25 cellular contexts compared by ENCODE assay signal in the genomic region with DNA sequence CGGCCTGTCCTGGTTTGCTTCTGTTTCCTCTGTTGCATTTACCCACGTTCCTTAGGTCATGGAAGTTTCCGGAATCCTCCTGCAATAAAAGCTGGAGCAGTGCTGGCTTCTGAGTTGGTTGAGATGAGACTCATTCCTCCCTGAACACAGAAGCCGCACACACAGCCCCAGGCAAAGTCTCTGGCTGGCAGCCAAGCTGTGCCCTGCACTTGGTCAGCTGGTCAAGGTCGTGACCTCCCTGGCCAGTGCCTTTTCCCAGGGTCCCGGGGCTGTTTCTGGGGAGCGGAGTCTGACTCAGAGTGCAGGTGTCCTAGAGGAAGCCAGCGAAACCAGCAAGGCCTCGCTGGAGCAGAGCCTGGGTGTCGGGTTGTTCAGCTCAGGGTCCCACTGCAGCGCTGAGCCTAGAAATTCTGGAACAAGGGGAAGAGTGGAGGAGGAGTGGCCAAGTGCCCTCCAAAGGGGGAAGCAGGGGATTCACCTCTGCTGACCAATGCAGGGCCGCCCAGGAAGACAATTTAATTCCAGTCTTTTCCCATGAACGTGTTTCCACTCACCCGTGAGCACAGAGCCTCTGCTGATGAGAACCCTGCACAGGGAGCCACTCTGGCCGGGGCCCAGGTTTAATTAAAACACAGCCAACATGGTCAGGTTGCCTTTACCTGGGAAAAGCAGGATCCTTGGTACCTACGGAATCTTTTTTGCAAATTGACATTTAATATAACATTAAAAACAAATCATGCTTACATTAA.
DNase-seq lines count a peak whose midpoint lies in the region; ATAC-seq and TF ChIP-seq lines count a peak whose summit lies in the region.
"Had no signal": no experiment of that assay in that cellular context is flagged by ENCODE, and none has a peak within 500 bp of the region (broad histone marks: within the 10 kb centered on the region; RNA-seq: fewer than 3 reads in every experiment).

No MANE protein-coding gene starts in this region.

- no peaks in the 10 kb centered on the region for H3K4me1 ChIP-seq in PC-3 (ENCODE audit: insufficient read depth, low read length)
- H3K4me1 ChIP-seq: heart left ventricle had no signal

- H3K27me3 Mint-ChIP-seq in nephron (ENCODE audit: low read depth), result peaks cover 50% of the 10 kb centered on the region
- H3K27me3 Mint-ChIP-seq in activated T-helper 1 cell treated with anti-CD3 and anti-CD28 coated beads, Interleukin-12 subunit alpha, Interleukin-12 subunit beta, Interleukin-2, Interleukin-4 antibody, amounts not matched to agents 30 ng/mL and 10 ng/mL and 1 ng/mL, durations not matched to agents 14 hours and 24 hours and 36 hours (ENCODE audit: insufficient read depth), result no peaks in the 10 kb centered on the region

- H3F3A ChIP-seq in PC-3 (ENCODE audit: low read length, unreplicated experiment), result no peaks in the 10 kb centered on the region

- CTCF ChIA-PET in PC-3 (lab: Charles Lee), result no interaction called here

- H3K36me3 ChIP-seq in PC-3 (ENCODE audit: low read depth, low read length), result no peaks in the 10 kb centered on the region
- H3K36me3 ChIP-seq: heart left ventricle had no signal

- peaks cover 6% of the 10 kb centered on the region for H3K9me3 Mint-ChIP-seq in nephron
- H3K9me3 Mint-ChIP-seq in activated T-helper 1 cell treated with anti-CD3 and anti-CD28 coated beads, Interleukin-12 subunit alpha, Interleukin-12 subunit beta, Interleukin-2, Interleukin-4 antibody, amounts not matched to agents 30 ng/mL and 10 ng/mL and 1 ng/mL, durations not matched to agents 14 hours and 24 hours and 36 hours, result no peaks in the 10 kb centered on the region
- H3K9me3 Mint-ChIP-seq: activated naive CD4-positive, alpha-beta T cell treated with anti-CD3 and anti-CD28 coated beads, Interleukin-2, amount 50 U/mL, for 72 hours; activated T-cell treated with anti-CD3 and anti-CD28 coated beads, Interleukin-2, amount 50 U/mL, for 24 hours had no signal

- no peak overlapping the region for H3K4me3 Mint-ChIP-seq in nephron
- H3K4me3 Mint-ChIP-seq in activated T-helper 1 cell treated with anti-CD3 and anti-CD28 coated beads, Interleukin-12 subunit alpha, Interleukin-12 subunit beta, Interleukin-2, Interleukin-4 antibody, amounts not matched to agents 30 ng/mL and 10 ng/mL and 1 ng/mL, durations not matched to agents 14 hours and 24 hours and 36 hours, result no peak overlapping the region
- H3K4me3 Mint-ChIP-seq: activated T-cell treated with anti-CD3 and anti-CD28 coated beads, Interleukin-2, amount 50 U/mL, for 24 hours; CD4-positive, CD25-positive, alpha-beta regulatory T cell; memory B cell; naive thymus-derived CD4-positive, alpha-beta T cell; T-helper 17 cell had no signal

- ATAC-seq in PC-3, result no peak
- no peak for ATAC-seq in GM18505 (IDR thresholded peaks at IDR 0.05; ENCODE audit: unreplicated experiment)
- ATAC-seq: activated naive CD4-positive, alpha-beta T cell treated with anti-CD3 and anti-CD28 coated beads, Interleukin-2, amount 50 U/mL, for 72 hours; HCT116; heart left ventricle; Right ventricle myocardium inferior; T-helper 17 cell had no signal

- H3K4me2 ChIP-seq in PC-3 (ENCODE audit: low read length), result no peak overlapping the region

- no peaks in the 10 kb centered on the region for H4K20me1 ChIP-seq in PC-3 (ENCODE audit: low read length)

- H3K79me2 ChIP-seq in PC-3 (ENCODE audit: low read length), result no peaks in the 10 kb centered on the region

- H3K9ac ChIP-seq in PC-3 (ENCODE audit: low read length), result no peak overlapping the region

- peaks cover 12% of the 10 kb centered on the region; the same call in 1 of the 2 replicates for H3K27me3 ChIP-seq in PC-3 (ENCODE audit: low read length)

- H2AFZ ChIP-seq in PC-3 (ENCODE audit: low read length), result no peak overlapping the region

- BruUV-seq in PC-3 (replicated peaks; lab: Mats Ljungman, UMichigan), result no TSS peak

- H3K4me1 Mint-ChIP-seq in nephron, result peaks cover 33% of the 10 kb centered on the region
- H3K4me1 Mint-ChIP-seq in activated T-helper 1 cell treated with anti-CD3 and anti-CD28 coated beads, Interleukin-12 subunit alpha, Interleukin-12 subunit beta, Interleukin-2, Interleukin-4 antibody, amounts not matched to agents 30 ng/mL and 10 ng/mL and 1 ng/mL, durations not matched to agents 14 hours and 24 hours and 36 hours (ENCODE audit: low read depth), result no peaks in the 10 kb centered on the region
- H3K4me1 Mint-ChIP-seq: memory B cell had no signal

- no peak for TF ChIP-seq POLR2A in GM18505 (IDR thresholded peaks at IDR 0.05; ENCODE audit: borderline replicate concordance, extremely low read depth, insufficient read depth, insufficient read length)

- no peaks in the 10 kb centered on the region for H3K36me3 Mint-ChIP-seq in nephron (ENCODE audit: low read depth)
- no peaks in the 10 kb centered on the region for H3K36me3 Mint-ChIP-seq in activated T-helper 1 cell treated with anti-CD3 and anti-CD28 coated beads, Interleukin-12 subunit alpha, Interleukin-12 subunit beta, Interleukin-2, Interleukin-4 antibody, amounts not matched to agents 30 ng/mL and 10 ng/mL and 1 ng/mL, durations not matched to agents 14 hours and 24 hours and 36 hours (ENCODE audit: low read depth)
- H3K36me3 Mint-ChIP-seq: activated naive CD4-positive, alpha-beta T cell treated with anti-CD3 and anti-CD28 coated beads, Interleukin-2, amount 50 U/mL, for 72 hours; CD4-positive, CD25-positive, alpha-beta regulatory T cell; memory B cell had no signal

- POLR2A ChIA-PET in PC-3 (lab: Charles Lee; ENCODE audit: unreplicated experiment), result no interaction called here

- H3K4me3 ChIP-seq in coronary artery, result no peak overlapping the region
- H3K4me3 ChIP-seq in PC-3 (ENCODE audit: low read length), result no peak overlapping the region
- H3K4me3 ChIP-seq: heart left ventricle had no signal

- H3K27ac ChIP-seq in coronary artery (no peak overlapping the region), PC-3 (ENCODE audit: low read length) (no peak overlapping the region)
- H3K27ac ChIP-seq: heart left ventricle, HL-60, VCaP had no signal

- no peaks in the 10 kb centered on the region for H3K9me3 ChIP-seq in PC-3 (ENCODE audit: low read length)

- H3K9me2 ChIP-seq in PC-3 (replicated peaks; ENCODE audit: low read length), result no peaks in the 10 kb centered on the region

- DNase-seq in A172 (ENCODE audit: low spot score) (peak; percentile 7), HT1080 (ENCODE audit: low read depth) (peak; percentile 34), coronary artery (ENCODE audit: low spot score) (peak; percentile 68), PC-3 (no peak), NCI-H524 (lab: John Stamatoyannopoulos, UW) (no peak)
- DNase-seq in activated T-helper 1 cell treated with anti-CD3 and anti-CD28 coated beads, Interleukin-12 subunit alpha, Interleukin-12 subunit beta, Interleukin-2, Interleukin-4 antibody, amounts not matched to agents 30 ng/mL and 10 ng/mL and 1 ng/mL, durations not matched to agents 14 hours and 24 hours and 36 hours (ENCODE audit: low spot score), result no peak
- DNase-seq: activated CD4-positive, alpha-beta T cell treated with anti-CD3 and anti-CD28 coated beads, Interleukin-2, amount 50 U/mL, for 48 hours; activated T-cell treated with anti-CD3 and anti-CD28 coated beads, Interleukin-2, amount 50 U/mL, for 24 hours; CD4-positive, CD25-positive, alpha-beta regulatory T cell; MV-4-11; naive thymus-derived CD4-positive, alpha-beta T cell; NCI-H1930; NCI-H446; stimulated activated CD8-positive, alpha-beta memory T cell treated with anti-CD3 and anti-CD28 coated beads, Interleukin-4, amount 100 ng/mL, for 48 hours; T-helper 17 cell had no signal

- TF ChIP-seq CTCF in coronary artery (IDR thresholded peaks at IDR 0.05), result no peak
- TF ChIP-seq CTCF in nephron (IDR thresholded peaks at IDR 0.05; ENCODE audit: unreplicated experiment in 3 of 3), result no peak
- no peak for TF ChIP-seq CTCF in PC-3 (conservative IDR thresholded peaks at IDR 0.05; ENCODE audit: low read depth, low read length)

- intact Hi-C loops in activated T-helper 1 cell treated with anti-CD3 and anti-CD28 coated beads, Interleukin-12 subunit alpha, Interleukin-12 subunit beta, Interleukin-2, Interleukin-4 antibody, amounts not matched to agents 30 ng/mL and 10 ng/mL and 1 ng/mL, durations not matched to agents 14 hours and 24 hours and 36 hours (cut with micrococcal nuclease), result no loop called here
- intact Hi-C loops in PC-3 (cut with micrococcal nuclease), result no loop called here

- peak overlapping the region; percentile 29 to 68 (median 29) for H3K27ac Mint-ChIP-seq in nephron
- no peak overlapping the region for H3K27ac Mint-ChIP-seq in activated T-helper 1 cell treated with anti-CD3 and anti-CD28 coated beads, Interleukin-12 subunit alpha, Interleukin-12 subunit beta, Interleukin-2, Interleukin-4 antibody, amounts not matched to agents 30 ng/mL and 10 ng/mL and 1 ng/mL, durations not matched to agents 14 hours and 24 hours and 36 hours
- H3K27ac Mint-ChIP-seq: activated T-cell treated with anti-CD3 and anti-CD28 coated beads, Interleukin-2, amount 50 U/mL, for 24 hours; CD4-positive, CD25-positive, alpha-beta regulatory T cell; memory B cell; naive thymus-derived CD4-positive, alpha-beta T cell; progenitor cell of endocrine pancreas; T-helper 17 cell had no signal

Comparison
In these comparisons a context has a peak if more than half of its experiments do, and no peak if none do; other contexts are left out.
1. DNase-seq: peak in A172 (single experiment), HT1080 (single experiment) and coronary artery (single experiment); none in activated T-helper 1 cell treated with anti-CD3 and anti-CD28 coated beads, Interleukin-12 subunit alpha, Interleukin-12 subunit beta, Interleukin-2, Interleukin-4 antibody, amounts not matched to agents 30 ng/mL and 10 ng/mL and 1 ng/mL, durations not matched to agents 14 hours and 24 hours and 36 hours (single experiment), PC-3 (single experiment) and NCI-H524 (0 of 2).